In the genomic region with DNA sequence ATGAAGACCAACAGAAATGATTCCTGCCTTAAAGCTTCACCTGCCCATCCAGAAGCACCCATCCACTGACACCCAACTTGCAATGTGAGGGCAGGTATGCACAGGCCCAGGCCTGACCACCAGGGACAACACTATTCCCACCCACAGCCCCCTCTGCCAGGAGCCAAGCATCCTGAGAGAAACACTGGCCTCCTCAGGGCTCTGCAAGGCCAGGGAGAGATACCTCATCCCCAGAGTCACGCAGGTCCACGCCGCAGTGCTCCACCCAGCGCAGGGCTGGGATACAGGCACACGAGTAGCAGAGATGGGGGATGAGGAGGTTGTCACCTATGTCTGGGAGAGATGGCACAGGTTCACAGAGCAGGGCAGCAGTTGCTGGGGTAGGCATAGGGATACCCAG, we compare ENCODE assay signal across 23 cellular contexts.
DNase-seq lines count a peak whose midpoint lies in the region; ATAC-seq and TF ChIP-seq lines count a peak whose summit lies in the region.
"Had no signal": no experiment of that assay in that cellular context is flagged by ENCODE, and none has a peak within 500 bp of the region (broad histone marks: within the 10 kb centered on the region; RNA-seq: fewer than 3 reads in every experiment).

No MANE protein-coding gene starts in this region.

- no peaks in the 10 kb centered on the region for H3K9me3 Mint-ChIP-seq in natural killer cell treated with Interleukin-12 subunit alpha and Interleukin-12 subunit beta and Interleukin-15 and Interleukin-18, amount 100 ng/mL, for 72 hours
- H3K9me3 Mint-ChIP-seq in natural killer cell, result no peaks in the 10 kb centered on the region
- H3K9me3 Mint-ChIP-seq: CD4-positive, alpha-beta T cell; CD8-positive, alpha-beta memory T cell; HFFc6 had no signal

- H3K4ac ChIP-seq in neuronal stem cell (ENCODE audit: low read length), result no peak overlapping the region

- no peaks in the 10 kb centered on the region for H3K79me2 ChIP-seq in smooth muscle cell (ENCODE audit: low read depth)

- H3K36me3 ChIP-seq in neuronal stem cell (replicated peaks in 1 of 2; ENCODE audit: control insufficient read depth in 2 of 2, insufficient read depth in 2 of 2, low read length in 2 of 2), result no peaks in the 10 kb centered on the region
- no peaks in the 10 kb centered on the region for H3K36me3 ChIP-seq in upper lobe of right lung
- H3K36me3 ChIP-seq in smooth muscle cell (ENCODE audit: low read depth), result no peaks in the 10 kb centered on the region
- H3K36me3 ChIP-seq: BE2C; BLaER1 treated with 17β-estradiol and CSF1 and Interleukin-3, amounts not matched to agents 10 nM and 100 nM; HAP-1 had no signal

- H3K18ac ChIP-seq in neuronal stem cell (ENCODE audit: low read length), result no peak overlapping the region

- H4K91ac ChIP-seq in neuronal stem cell (ENCODE audit: low read depth, low read length, poor library complexity), result no peak overlapping the region

- H3K27ac Mint-ChIP-seq in natural killer cell treated with Interleukin-12 subunit alpha and Interleukin-12 subunit beta and Interleukin-15 and Interleukin-18, amount 100 ng/mL, for 72 hours, result no peak overlapping the region
- H3K27ac Mint-ChIP-seq in natural killer cell, result no peak overlapping the region
- H3K27ac Mint-ChIP-seq: CD4-positive, alpha-beta T cell; HFFc6 had no signal

- no peak overlapping the region for H4K8ac ChIP-seq in neuronal stem cell (ENCODE audit: low read depth, low read length)

- H4K20me1 ChIP-seq in smooth muscle cell (ENCODE audit: low read depth), result no peaks in the 10 kb centered on the region

- no peaks in the 10 kb centered on the region for H3F3A ChIP-seq in smooth muscle cell (ENCODE audit: low read depth)

- H3K9ac ChIP-seq in neuronal stem cell (ENCODE audit: low read depth, low read length, poor library complexity) (peak overlapping the region; percentile 24), smooth muscle cell (ENCODE audit: low read depth) (no peak overlapping the region)
- H3K9ac ChIP-seq: BLaER1 treated with 17β-estradiol and CSF1 and Interleukin-3, amounts not matched to agents 10 nM and 100 nM had no signal

- H3K27ac ChIP-seq in cingulate gyrus (ENCODE audit: low read depth, low read length) (peak overlapping the region; percentile 20), neuronal stem cell (replicated peaks; ENCODE audit: low read length) (no peak overlapping the region), upper lobe of right lung (no peak overlapping the region), smooth muscle cell (ENCODE audit: low read depth) (no peak overlapping the region)
- H3K27ac ChIP-seq: A549; BLaER1 treated with 17β-estradiol and CSF1 and Interleukin-3, amounts not matched to agents 10 nM and 100 nM had no signal

- no peak overlapping the region for H2BK12ac ChIP-seq in neuronal stem cell (ENCODE audit: low read length)

- H3K79me1 ChIP-seq in neuronal stem cell (ENCODE audit: low read depth, low read length), result no peaks in the 10 kb centered on the region

- TF ChIP-seq CTCF in natural killer cell (IDR thresholded peaks at IDR 0.05), result no peak
- TF ChIP-seq CTCF in upper lobe of right lung (IDR thresholded peaks at IDR 0.05), result no peak
- TF ChIP-seq CTCF in smooth muscle cell (IDR thresholded peaks at IDR 0.05; ENCODE audit: borderline replicate concordance, insufficient read depth, poor library complexity, severe bottlenecking), result no peak

- H3K4me3 ChIP-seq in neuronal stem cell (ENCODE audit: low read length in 2 of 2) (peak overlapping the region in 1 of 2 donors; percentile 18), upper lobe of right lung (no peak overlapping the region), smooth muscle cell (no peak overlapping the region)
- H3K4me3 ChIP-seq: A549; BLaER1 treated with 17β-estradiol and CSF1 and Interleukin-3, amounts not matched to agents 10 nM and 100 nM; HAP-1 had no signal

- H2AFZ ChIP-seq in neuronal stem cell (ENCODE audit: low read length) (no peak overlapping the region), smooth muscle cell (ENCODE audit: low read depth) (no peak overlapping the region)

- H3K4me2 ChIP-seq in neuronal stem cell (ENCODE audit: insufficient read depth, low read length, poor library complexity, severe bottlenecking) (no peak overlapping the region), smooth muscle cell (no peak overlapping the region)
- H3K4me2 ChIP-seq: A549; BLaER1 treated with 17β-estradiol and CSF1 and Interleukin-3, amounts not matched to agents 10 nM and 100 nM had no signal

- no peak overlapping the region for H3K14ac ChIP-seq in neuronal stem cell (ENCODE audit: low read length)

- intact Hi-C loops in natural killer cell (cut with micrococcal nuclease) (no loop called here), upper lobe of right lung (cut with DNase I) (no loop called here)

- H3K4me1 ChIP-seq in neuronal stem cell (ENCODE audit: control insufficient read depth in 2 of 2, insufficient read depth in 1 of 2, low read depth in 1 of 2, low read length in 2 of 2) (no peaks in the 10 kb centered on the region), upper lobe of right lung (peaks cover 4% of the 10 kb centered on the region), smooth muscle cell (ENCODE audit: low read depth) (no peaks in the 10 kb centered on the region)
- H3K4me1 ChIP-seq: A549; BLaER1 treated with 17β-estradiol and CSF1 and Interleukin-3, amounts not matched to agents 10 nM and 100 nM had no signal

- ATAC-seq in natural killer cell treated with Interleukin-12 subunit alpha and Interleukin-12 subunit beta and Interleukin-15 and Interleukin-18, amount 100 ng/mL, for 72 hours, result peak in 1 of 2 donors; percentile 19
- ATAC-seq in natural killer cell (no peak), upper lobe of right lung (no peak)
- ATAC-seq: A549 had no signal

- peaks cover 24 to 28% of the 10 kb centered on the region in 2 donors for H3K4me1 Mint-ChIP-seq in natural killer cell treated with Interleukin-12 subunit alpha and Interleukin-12 subunit beta and Interleukin-15 and Interleukin-18, amount 100 ng/mL, for 72 hours (ENCODE audit: low read depth in 2 of 2)
- H3K4me1 Mint-ChIP-seq in natural killer cell, result peaks cover 32 to 36% of the 10 kb centered on the region in 2 donors
- H3K4me1 Mint-ChIP-seq: CD14-positive monocyte had no signal

- H3K27me3 Mint-ChIP-seq in natural killer cell treated with Interleukin-12 subunit alpha and Interleukin-12 subunit beta and Interleukin-15 and Interleukin-18, amount 100 ng/mL, for 72 hours, result peaks cover 0 to 6% of the 10 kb centered on the region in 2 donors
- H3K27me3 Mint-ChIP-seq in natural killer cell (ENCODE audit: low read depth in 2 of 2), result peaks cover 8 to 12% of the 10 kb centered on the region in 2 donors

- H3K23ac ChIP-seq in neuronal stem cell (ENCODE audit: low read depth, low read length, poor library complexity), result no peak overlapping the region

- no peak overlapping the region for H2BK120ac ChIP-seq in neuronal stem cell (ENCODE audit: low read depth, low read length)

- H2BK15ac ChIP-seq in neuronal stem cell (ENCODE audit: low read length), result no peak overlapping the region

- H3K9me3 ChIP-seq in neuronal stem cell (replicated peaks in 1 of 2; ENCODE audit: control insufficient read depth in 2 of 2, insufficient read depth in 1 of 2, low read depth in 1 of 2, low read length in 2 of 2), result no peaks in the 10 kb centered on the region
- no peaks in the 10 kb centered on the region for H3K9me3 ChIP-seq in upper lobe of right lung
- no peaks in the 10 kb centered on the region for H3K9me3 ChIP-seq in smooth muscle cell (replicated peaks; ENCODE audit: low read depth)
- H3K9me3 ChIP-seq: A549; BE2C; BLaER1 treated with 17β-estradiol and CSF1 and Interleukin-3, amounts not matched to agents 10 nM and 100 nM; HAP-1 had no signal

- H3K4me3 Mint-ChIP-seq in natural killer cell treated with Interleukin-12 subunit alpha and Interleukin-12 subunit beta and Interleukin-15 and Interleukin-18, amount 100 ng/mL, for 72 hours, result no peak overlapping the region
- H3K4me3 Mint-ChIP-seq in natural killer cell, result no peak overlapping the region
- H3K4me3 Mint-ChIP-seq: CD14-positive monocyte; CD4-positive, alpha-beta T cell; CD8-positive, alpha-beta memory T cell; HFFc6 had no signal

- no peaks in the 10 kb centered on the region for H3K36me3 Mint-ChIP-seq in natural killer cell treated with Interleukin-12 subunit alpha and Interleukin-12 subunit beta and Interleukin-15 and Interleukin-18, amount 100 ng/mL, for 72 hours
- no peaks in the 10 kb centered on the region for H3K36me3 Mint-ChIP-seq in natural killer cell
- H3K36me3 Mint-ChIP-seq: CD14-positive monocyte; CD8-positive, alpha-beta memory T cell had no signal

- no peak overlapping the region for H2BK5ac ChIP-seq in neuronal stem cell (ENCODE audit: low read length)

- WGBS in neuronal stem cell (ENCODE audit: extremely low coverage in 2 of 2, insufficient read length in 2 of 2, insufficient replicate concordance in 1 of 2), 2 donors, result no CpG with 5 or more reads among the region's 5 CpGs
- WGBS in smooth muscle cell (ENCODE audit: low lambda C conversion rate), result 94% methylated on average over 5 of the region's 5 CpGs

- peaks cover 0 to 75% (median 4%) of the 10 kb centered on the region in 3 experiments for H3K27me3 ChIP-seq in neuronal stem cell (ENCODE audit: control insufficient read depth in 3 of 3, insufficient read depth in 3 of 3, low read depth in 1 of 3, low read length in 3 of 3)
- H3K27me3 ChIP-seq in upper lobe of right lung, result no peaks in the 10 kb centered on the region
- H3K27me3 ChIP-seq in smooth muscle cell (ENCODE audit: low read depth), result peaks cover 12% of the 10 kb centered on the region
- H3K27me3 ChIP-seq: BE2C had no signal

- peak overlapping the region; percentile 65 for H2AK5ac ChIP-seq in neuronal stem cell (ENCODE audit: low read depth, low read length)

- DNase-seq in natural killer cell treated with Interleukin-12 subunit alpha and Interleukin-12 subunit beta and Interleukin-15 and Interleukin-18, amount 100 ng/mL, for 72 hours (ENCODE audit: low spot score), result peak; percentile 55
- DNase-seq in natural killer cell, result no peak
- DNase-seq in neuronal stem cell (ENCODE audit: low spot score), result no peak
- DNase-seq in upper lobe of right lung, result peak; percentile 26
- DNase-seq in smooth muscle cell (lab: John Stamatoyannopoulos, UW; ENCODE audit: unreplicated experiment), result no peak
- DNase-seq in DMS79 (lab: John Stamatoyannopoulos, UW), result no peak
- no peak for DNase-seq in NAMALWA (ENCODE audit: low spot score)
- DNase-seq: 8988T; ACHN; AML-193; BE2C; CD4-positive, alpha-beta T cell; CD8-positive, alpha-beta memory T cell; DMS 273 treated with DMSO at 0.1 percent for 48 hours; DMS79 treated with DMSO at 0.1 percent for 48 hours; GF-D8; GOT3; HFFc6 had no signal

Comparison
In these comparisons a context has a peak if more than half of its experiments do, and no peak if none do; other contexts are left out.
1. DNase-seq: peak in natural killer cell treated with Interleukin-12 subunit alpha and Interleukin-12 subunit beta and Interleukin-15 and Interleukin-18, amount 100 ng/mL, for 72 hours (single experiment) and upper lobe of right lung (single experiment); none in natural killer cell (single experiment), neuronal stem cell (single experiment), smooth muscle cell (single experiment), DMS79 (single experiment) and NAMALWA (single experiment).